Comparison of ENCODE assay signal across 21 cellular contexts in genomic region chr12:106431839-106432411, GRCh38.
DNase-seq lines count a peak whose midpoint lies in the region; ATAC-seq, FAIRE-seq and TF ChIP-seq lines count a peak whose summit lies in the region.
"Had no signal": no experiment of that assay in that cellular context is flagged by ENCODE, and none has a peak within 500 bp of the region (broad histone marks: within the 10 kb centered on the region; RNA-seq: fewer than 3 reads in every experiment).

No MANE protein-coding gene starts in this region.

- intact Hi-C loops in HepG2 (cut with micrococcal nuclease; ENCODE audit: unreplicated experiment) (no loop called here), right lobe of liver (cut with DNase I) (no loop called here), A673 (cut with micrococcal nuclease; ENCODE audit: unreplicated experiment) (no loop called here)

- H3K36me3 ChIP-seq in HepG2 (replicated peaks in 1 of 2; ENCODE audit: control insufficient read depth in 1 of 2, insufficient read depth in 2 of 2, low read length in 2 of 2) (peaks cover 11 to 45% of the 10 kb centered on the region in 2 experiments), right lobe of liver (peaks cover 0 to 15% (median under 1%) of the 10 kb centered on the region in 4 donors), adipocyte (ENCODE audit: control insufficient read depth, insufficient read depth, low read length, severe bottlenecking) (peaks cover 36% of the 10 kb centered on the region), H7 (replicated peaks; ENCODE audit: control insufficient read depth, insufficient read depth, low read length) (peaks cover 1% of the 10 kb centered on the region), A673 (ENCODE audit: insufficient read depth, low read length, poor library complexity, severe bottlenecking) (no peaks in the 10 kb centered on the region)

- in situ Hi-C loops in HepG2 (cut with HindIII; ENCODE audit: extremely low pct_ligation_motif_present, low pct_unique_long_range_greater_than_20kb) = no loop called here

- H3K4me1 ChIP-seq in HepG2 (ENCODE audit: insufficient read depth, low read length) (no peaks in the 10 kb centered on the region; the same call in 1 of the 2 replicates), right lobe of liver (peaks cover 0 to 20% (median 7%) of the 10 kb centered on the region in 4 donors), adipocyte (ENCODE audit: control insufficient read depth, insufficient read depth, low read length) (peaks cover 56% of the 10 kb centered on the region), A673 (ENCODE audit: insufficient read depth, low read length, poor library complexity, severe bottlenecking) (no peaks in the 10 kb centered on the region)
- H3K4me1 ChIP-seq: Caco-2 had no signal

- H3K27ac Mint-ChIP-seq in T-cell = no peak overlapping the region
- H3K27ac Mint-ChIP-seq: CD4-positive, alpha-beta memory T cell had no signal

- H3K27ac ChIP-seq in HepG2 (ENCODE audit: extremely low read length, insufficient read depth, low read length) (no peak overlapping the region), right lobe of liver (no peak overlapping the region), A673 (ENCODE audit: low read depth, low read length, poor library complexity, severe bottlenecking) (no peak overlapping the region)
- H3K27ac ChIP-seq: 22Rv1 had no signal

- DNase-seq in HepG2 (ENCODE audit: low spot score) (no peak), right lobe of liver (no peak), adipocyte (ENCODE audit: low read depth) (no peak), fibroblast of peridontal ligament (ENCODE audit: extremely low read depth) (peak; percentile 28), T-cell (no peak), H7 (no peak), A673 (ENCODE audit: low spot score) (no peak)
- DNase-seq: C1 segment of cervical spinal cord; Caco-2; CD4-positive, alpha-beta memory T cell; DMS153; DND-41; EL; GDM1; GOT3; HCEC 1CT had no signal

- H2AFZ ChIP-seq in HepG2 (ENCODE audit: low read length) = no peak overlapping the region

- no peaks in the 10 kb centered on the region for H3K27me3 ChIP-seq in HepG2 (ENCODE audit: control insufficient read depth in 1 of 2, insufficient read depth in 2 of 2, low read length in 2 of 2)
- no peaks in the 10 kb centered on the region for H3K27me3 ChIP-seq in right lobe of liver
- H3K27me3 ChIP-seq in adipocyte (replicated peaks; ENCODE audit: control insufficient read depth, insufficient read depth, low read length) = no peaks in the 10 kb centered on the region
- H3K27me3 ChIP-seq in H7 (ENCODE audit: control insufficient read depth, insufficient read depth, low read length) = no peaks in the 10 kb centered on the region
- H3K27me3 ChIP-seq in A673 (replicated peaks; ENCODE audit: insufficient read depth, low read depth, low read length, poor library complexity) = no peaks in the 10 kb centered on the region

- ATAC-seq in HepG2 (no peak), right lobe of liver (no peak), HG03039 (IDR thresholded peaks at IDR 0.05; ENCODE audit: unreplicated experiment) (no peak), T-cell (replicated peaks in 1 of 4) (no peak)
- ATAC-seq: GM12878 had no signal

- no peak overlapping the region for H3K9ac ChIP-seq in HepG2 (ENCODE audit: insufficient read depth, low read depth, low read length)
- H3K9ac ChIP-seq in adipocyte (ENCODE audit: low read length) = peak overlapping the region; percentile 36

- no peak for TF ChIP-seq POLR2A in HepG2 (IDR thresholded peaks at IDR 0.05; ENCODE audit: insufficient read depth in 1 of 2, low read depth in 2 of 2, low read length in 2 of 2)
- no peak for TF ChIP-seq POLR2A in right lobe of liver (IDR thresholded peaks at IDR 0.05)

- BruUV-seq in HepG2 (replicated peaks; lab: Mats Ljungman, UMichigan) = no TSS peak
- no TSS peak for BruUV-seq in A673 (replicated peaks; lab: Mats Ljungman, UMichigan)

- TF ChIP-seq EP300 in HepG2 (IDR thresholded peaks at IDR 0.05; ENCODE audit: low read depth in 2 of 2, low read length in 2 of 2) = no peak
- TF ChIP-seq EP300 in HepG2 (CRISPR knock-in tag; IDR thresholded peaks at IDR 0.05; ENCODE audit: borderline replicate concordance) = no peak

- no peaks in the 10 kb centered on the region for H4K20me1 ChIP-seq in HepG2 (ENCODE audit: insufficient read depth, low read length)

- H3K9me3 ChIP-seq in HepG2 (ENCODE audit: low read length) = no peaks in the 10 kb centered on the region
- no peaks in the 10 kb centered on the region for H3K9me3 ChIP-seq in right lobe of liver
- H3K9me3 ChIP-seq in adipocyte (ENCODE audit: control insufficient read depth, low read length) = no peaks in the 10 kb centered on the region
- H3K9me3 ChIP-seq in A673 (ENCODE audit: low read depth, low read length, poor library complexity, severe bottlenecking) = no peaks in the 10 kb centered on the region
- H3K9me3 ChIP-seq: Caco-2 had no signal

- no peaks in the 10 kb centered on the region for H3K4me1 Mint-ChIP-seq in T-cell
- H3K4me1 Mint-ChIP-seq: CD4-positive, alpha-beta memory T cell had no signal

- no peaks in the 10 kb centered on the region for H3K79me2 ChIP-seq in HepG2 (ENCODE audit: insufficient read depth, low read length)

- POLR2A ChIA-PET in HepG2 (lab: Yijun Ruan, JAX) (no interaction called here), T-cell (lab: Charles Lee) (no interaction called here), A673 (lab: Charles Lee; ENCODE audit: low non-redundant PET) (no interaction called here)

- H3K9me3 Mint-ChIP-seq in T-cell = no peaks in the 10 kb centered on the region
- H3K9me3 Mint-ChIP-seq: CD4-positive, alpha-beta memory T cell had no signal

- H3K4me2 ChIP-seq in HepG2 (ENCODE audit: low read depth, low read length) = no peak overlapping the region

- FAIRE-seq in HepG2 (lab: Jason Lieb, UNC) = no peak
- FAIRE-seq: A204.1, GM12878, H54 had no signal

- H3K36me3 Mint-ChIP-seq in T-cell = peaks cover 57% of the 10 kb centered on the region

- no peak overlapping the region for H3K4me3 Mint-ChIP-seq in T-cell
- H3K4me3 Mint-ChIP-seq: CD4-positive, alpha-beta memory T cell had no signal

- H3K27me3 Mint-ChIP-seq in T-cell = no peaks in the 10 kb centered on the region
- H3K27me3 Mint-ChIP-seq: CD4-positive, alpha-beta memory T cell had no signal

- WGBS in HepG2 (ENCODE audit: low lambda C conversion rate) = 97% methylated on average over 3 of the region's 3 CpGs
- 98% methylated on average over 3 of the region's 3 CpGs for WGBS in right lobe of liver (ENCODE audit: insufficient coverage, low coverage, low lambda C conversion rate, missing lambda C conversion rate)

- CTCF ChIA-PET in HepG2 (lab: Yijun Ruan, JAX; ENCODE audit: low intra/inter-chr PET ratio, low total read pairs) (no interaction called here), T-cell (lab: Charles Lee) (no interaction called here), A673 (lab: Charles Lee) (no interaction called here)

- TF ChIP-seq CTCF in HepG2 (CRISPR knock-in tag; IDR thresholded peaks at IDR 0.05) = no peak
- TF ChIP-seq CTCF in right lobe of liver (IDR thresholded peaks at IDR 0.05) = no peak
- TF ChIP-seq CTCF in A673 (conservative IDR thresholded peaks at IDR 0.05; ENCODE audit: low read depth, low read length) = no peak

- H3K4me3 ChIP-seq in HepG2 (replicated peaks in 1 of 3; ENCODE audit: insufficient read depth in 1 of 3, low read depth in 2 of 3, low read length in 3 of 3) (no peak overlapping the region), right lobe of liver (no peak overlapping the region), adipocyte (ENCODE audit: low read length) (no peak overlapping the region), H7 (ENCODE audit: insufficient read depth, low read depth, low read length) (no peak overlapping the region), A673 (ENCODE audit: low read depth, low read length, poor library complexity, severe bottlenecking) (no peak overlapping the region)
- H3K4me3 ChIP-seq: GM12878 had no signal

- TF ChIP-seq RAD21 in HepG2 (CRISPR knock-in tag; IDR thresholded peaks at IDR 0.05) = no peak

TF ChIP-seq in HepG2, 621 proteins besides CTCF, POLR2A, EP300 and RAD21:
- TF ChIP-seq ZNF841 (CRISPR knock-in tag; IDR thresholded peaks at IDR 0.05; ENCODE audit: borderline replicate concordance) (no peak), MAFF (IDR thresholded peaks at IDR 0.05; ENCODE audit: low read depth, low read length) (peak; percentile 58; the same call in 1 of the 2 replicates), MAFK (conservative IDR thresholded peaks at IDR 0.05 in 1 of 2, IDR thresholded peaks at IDR 0.05 in 1 of 2; ENCODE audit: low read length in 2 of 2) (peak; percentile 47 to 68; a peak in 3 of 4 replicates)
